In genomic region chr17:43388198-43389021, GRCh38 we compare ENCODE assay signal across 8 cellular contexts. TPM values are rescaled to one million over a fixed set of nuclear protein-coding genes. Genes with fewer than 3 reads are reported as not detected.
DNase-seq lines count a peak whose midpoint lies in the region; ATAC-seq and TF ChIP-seq lines count a peak whose summit lies in the region.

No MANE protein-coding gene starts in this region.

- H3K4me3 Mint-ChIP-seq in type B pancreatic cell, result peak overlapping the region; percentile 94

- ATAC-seq in HG02610 (IDR thresholded peaks at IDR 0.05; ENCODE audit: unreplicated experiment) (peak; percentile 74), heart left ventricle (peak; percentile 89 to 93 (median 93))

- H3K27me3 ChIP-seq in heart left ventricle, result no peaks in the 10 kb centered on the region

- peaks cover 0 to 19% (median 9%) of the 10 kb centered on the region in 12 donors for H3K4me1 ChIP-seq in heart left ventricle

- H3K9me3 ChIP-seq in heart left ventricle, result no peaks in the 10 kb centered on the region

- peak; percentile 80 to 97 for TF ChIP-seq POLR2A in heart left ventricle (IDR thresholded peaks at IDR 0.05)

- peaks cover 2% of the 10 kb centered on the region for H3K27me3 Mint-ChIP-seq in type B pancreatic cell

- peak overlapping the region; percentile 38 to 75 (median 66) for H3K4me3 ChIP-seq in heart left ventricle

- H3K9me3 Mint-ChIP-seq in type B pancreatic cell, result no peaks in the 10 kb centered on the region

- H3K27ac ChIP-seq in adipose tissue (ENCODE audit: low read depth, low read length) (peak overlapping the region; percentile 92), heart left ventricle (peak overlapping the region; percentile 90 to 100 (median 98))

- H3K4me1 Mint-ChIP-seq in type B pancreatic cell (ENCODE audit: unreplicated experiment), result peaks cover 14% of the 10 kb centered on the region

- peak overlapping the region; percentile 99 for H3K27ac Mint-ChIP-seq in type B pancreatic cell

- H3K36me3 ChIP-seq in heart left ventricle, result no peaks in the 10 kb centered on the region

- intact Hi-C loops in heart left ventricle (cut with DNase I) (loop anchor here in 8 of 10 donors (1.0 to 2.0 kb wide), 6 partner anchors 16 to 95 kb away; partner anchors contain the start of gene DHX8 (in 1 of the 8)), posterior cingulate gyrus (cut with DNase I) (loop anchor here (2.0 kb wide), 1 partner anchor 20 kb away; no protein-coding TSS in a partner anchor)

- WGBS in adipose tissue, 3 donors, result 0 to 1% (median 1%) methylated on average over 40 to 42 of the region's 42 CpGs
- whole genome bisulfite sequencing in heart left ventricle, 4 donors, result 0 to 1% (median 0%) methylated on average over 31 to 42 of the region's 42 CpGs

- TF ChIP-seq CTCF in heart left ventricle (IDR thresholded peaks at IDR 0.05), result no peak
- no peak for TF ChIP-seq CTCF in type B pancreatic cell (conservative IDR thresholded peaks at IDR 0.05)

- DNase-seq in GM04503 (ENCODE audit: low read depth) (peak; percentile 79), NCI-H1417 treated with DMSO at 0.1 percent for 48 hours (lab: John Stamatoyannopoulos, UW) (peak; percentile 55), SW480 (ENCODE audit: low spot score) (peak; percentile 92), heart left ventricle (peak; percentile 90 to 95 (median 94)), posterior cingulate gyrus (peak; percentile 81 to 98 (median 90)), type B pancreatic cell (ENCODE audit: extremely low spot score, unreplicated experiment) (peak; percentile 89)

- H3K36me3 Mint-ChIP-seq in type B pancreatic cell, result no peaks in the 10 kb centered on the region

RNA-seq across cellular contexts. Expression of gene ARL4D, which starts 10.4 kb away (rescaled TPM):
- 10 to 100 TPM in 2 of 3 donors, 1 to 10 TPM in 1; 7.2 to 58.1 (median 15.1) TPM for polyA plus RNA-seq in adipose tissue
- 10 to 100 TPM in 1 of 9 donors, 1 to 10 TPM in 8; 2.2 to 16.2 (median 4.0) TPM for total RNA-seq in heart left ventricle
- 1 to 10 TPM; 5.6 to 8.7 TPM for polyA plus RNA-seq in heart left ventricle
- 8.3 and 9.9 TPM in 2 replicates for total RNA-seq in type B pancreatic cell (ENCODE audit: low replicate concordance)

Comparison
In these comparisons a context has a peak if more than half of its experiments do, and no peak if none do; other contexts are left out.
1. Peak in every context shown above with its lines: DNase-seq, ATAC-seq, H3K4me3 ChIP-seq and H3K27ac ChIP-seq.